1 cellular context compared by ENCODE assay signal in genomic region chr4:99564921-99565320, GRCh38.
TF ChIP-seq lines count a peak whose summit lies in the region.

No MANE protein-coding gene starts in this region.

TF ChIP-seq in K562, 482 proteins besides CTCF, POLR2A, EP300 and RAD21:
- TF ChIP-seq, protein P1, sequence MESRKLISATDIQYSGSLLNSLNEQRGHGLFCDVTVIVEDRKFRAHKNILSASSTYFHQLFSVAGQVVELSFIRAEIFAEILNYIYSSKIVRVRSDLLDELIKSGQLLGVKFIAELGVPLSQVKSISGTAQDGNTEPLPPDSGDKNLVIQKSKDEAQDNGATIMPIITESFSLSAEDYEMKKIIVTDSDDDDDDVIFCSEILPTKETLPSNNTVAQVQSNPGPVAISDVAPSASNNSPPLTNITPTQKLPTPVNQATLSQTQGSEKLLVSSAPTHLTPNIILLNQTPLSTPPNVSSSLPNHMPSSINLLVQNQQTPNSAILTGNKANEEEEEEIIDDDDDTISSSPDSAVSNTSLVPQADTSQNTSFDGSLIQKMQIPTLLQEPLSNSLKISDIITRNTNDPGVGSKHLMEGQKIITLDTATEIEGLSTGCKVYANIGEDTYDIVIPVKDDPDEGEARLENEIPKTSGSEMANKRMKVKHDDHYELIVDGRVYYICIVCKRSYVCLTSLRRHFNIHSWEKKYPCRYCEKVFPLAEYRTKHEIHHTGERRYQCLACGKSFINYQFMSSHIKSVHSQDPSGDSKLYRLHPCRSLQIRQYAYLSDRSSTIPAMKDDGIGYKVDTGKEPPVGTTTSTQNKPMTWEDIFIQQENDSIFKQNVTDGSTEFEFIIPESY (CRISPR knock-in tag; IDR thresholded peaks at IDR 0.05), result no peak
- TF ChIP-seq NRF1 (conservative IDR thresholded peaks at IDR 0.05 in 1 of 2, IDR thresholded peaks at IDR 0.05 in 1 of 2), result no peak
- no peak for TF ChIP-seq FOXO4 (CRISPR knock-in tag; IDR thresholded peaks at IDR 0.05)
- TF ChIP-seq BCL6 (CRISPR knock-in tag; IDR thresholded peaks at IDR 0.05), result no peak
- TF ChIP-seq, protein P2, sequence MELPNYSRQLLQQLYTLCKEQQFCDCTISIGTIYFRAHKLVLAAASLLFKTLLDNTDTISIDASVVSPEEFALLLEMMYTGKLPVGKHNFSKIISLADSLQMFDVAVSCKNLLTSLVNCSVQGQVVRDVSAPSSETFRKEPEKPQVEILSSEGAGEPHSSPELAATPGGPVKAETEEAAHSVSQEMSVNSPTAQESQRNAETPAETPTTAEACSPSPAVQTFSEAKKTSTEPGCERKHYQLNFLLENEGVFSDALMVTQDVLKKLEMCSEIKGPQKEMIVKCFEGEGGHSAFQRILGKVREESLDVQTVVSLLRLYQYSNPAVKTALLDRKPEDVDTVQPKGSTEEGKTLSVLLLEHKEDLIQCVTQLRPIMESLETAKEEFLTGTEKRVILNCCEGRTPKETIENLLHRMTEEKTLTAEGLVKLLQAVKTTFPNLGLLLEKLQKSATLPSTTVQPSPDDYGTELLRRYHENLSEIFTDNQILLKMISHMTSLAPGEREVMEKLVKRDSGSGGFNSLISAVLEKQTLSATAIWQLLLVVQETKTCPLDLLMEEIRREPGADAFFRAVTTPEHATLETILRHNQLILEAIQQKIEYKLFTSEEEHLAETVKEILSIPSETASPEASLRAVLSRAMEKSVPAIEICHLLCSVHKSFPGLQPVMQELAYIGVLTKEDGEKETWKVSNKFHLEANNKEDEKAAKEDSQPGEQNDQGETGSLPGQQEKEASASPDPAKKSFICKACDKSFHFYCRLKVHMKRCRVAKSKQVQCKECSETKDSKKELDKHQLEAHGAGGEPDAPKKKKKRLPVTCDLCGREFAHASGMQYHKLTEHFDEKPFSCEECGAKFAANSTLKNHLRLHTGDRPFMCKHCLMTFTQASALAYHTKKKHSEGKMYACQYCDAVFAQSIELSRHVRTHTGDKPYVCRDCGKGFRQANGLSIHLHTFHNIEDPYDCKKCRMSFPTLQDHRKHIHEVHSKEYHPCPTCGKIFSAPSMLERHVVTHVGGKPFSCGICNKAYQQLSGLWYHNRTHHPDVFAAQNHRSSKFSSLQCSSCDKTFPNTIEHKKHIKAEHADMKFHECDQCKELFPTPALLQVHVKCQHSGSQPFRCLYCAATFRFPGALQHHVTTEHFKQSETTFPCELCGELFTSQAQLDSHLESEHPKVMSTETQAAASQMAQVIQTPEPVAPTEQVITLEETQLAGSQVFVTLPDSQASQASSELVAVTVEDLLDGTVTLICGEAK (IDR thresholded peaks at IDR 0.05), result no peak
- TF ChIP-seq, protein P2 (CRISPR knock-in tag; IDR thresholded peaks at IDR 0.05), result no peak
- no peak for TF ChIP-seq KLF13 (tag; IDR thresholded peaks at IDR 0.05; ENCODE audit: borderline replicate concordance, low read depth)
- no peak for TF ChIP-seq POLR2AphosphoS2 (IDR thresholded peaks at IDR 0.05; ENCODE audit: low read length)
- no peak for TF ChIP-seq KLF1 (tag; IDR thresholded peaks at IDR 0.05)
- TF ChIP-seq ZNF586 (CRISPR knock-in tag; conservative IDR thresholded peaks at IDR 0.05), result no peak
- TF ChIP-seq ZFX (CRISPR knock-in tag; IDR thresholded peaks at IDR 0.05), result no peak
- TF ChIP-seq, protein P3, sequence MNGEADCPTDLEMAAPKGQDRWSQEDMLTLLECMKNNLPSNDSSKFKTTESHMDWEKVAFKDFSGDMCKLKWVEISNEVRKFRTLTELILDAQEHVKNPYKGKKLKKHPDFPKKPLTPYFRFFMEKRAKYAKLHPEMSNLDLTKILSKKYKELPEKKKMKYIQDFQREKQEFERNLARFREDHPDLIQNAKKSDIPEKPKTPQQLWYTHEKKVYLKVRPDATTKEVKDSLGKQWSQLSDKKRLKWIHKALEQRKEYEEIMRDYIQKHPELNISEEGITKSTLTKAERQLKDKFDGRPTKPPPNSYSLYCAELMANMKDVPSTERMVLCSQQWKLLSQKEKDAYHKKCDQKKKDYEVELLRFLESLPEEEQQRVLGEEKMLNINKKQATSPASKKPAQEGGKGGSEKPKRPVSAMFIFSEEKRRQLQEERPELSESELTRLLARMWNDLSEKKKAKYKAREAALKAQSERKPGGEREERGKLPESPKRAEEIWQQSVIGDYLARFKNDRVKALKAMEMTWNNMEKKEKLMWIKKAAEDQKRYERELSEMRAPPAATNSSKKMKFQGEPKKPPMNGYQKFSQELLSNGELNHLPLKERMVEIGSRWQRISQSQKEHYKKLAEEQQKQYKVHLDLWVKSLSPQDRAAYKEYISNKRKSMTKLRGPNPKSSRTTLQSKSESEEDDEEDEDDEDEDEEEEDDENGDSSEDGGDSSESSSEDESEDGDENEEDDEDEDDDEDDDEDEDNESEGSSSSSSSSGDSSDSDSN (IDR thresholded peaks at IDR 0.05; ENCODE audit: borderline replicate concordance in 1 of 2, low read depth in 2 of 2, low read length in 2 of 2), result no peak
- TF ChIP-seq TCF3 (CRISPR knock-in tag; IDR thresholded peaks at IDR 0.05), result no peak
- no peak for TF ChIP-seq RBM15 (IDR thresholded peaks at IDR 0.05; ENCODE audit: insufficient read depth, low read length)
- no peak for TF ChIP-seq DNMT1 (IDR thresholded peaks at IDR 0.05)
- no peak for TF ChIP-seq ELF4 (CRISPR knock-in tag; IDR thresholded peaks at IDR 0.05)
- no peak for TF ChIP-seq SP1 (CRISPR knock-in tag; IDR thresholded peaks at IDR 0.05)
